14 cellular contexts compared by ENCODE assay signal in genomic region chr20:19644085-19644484, GRCh38.
"Had no signal": no experiment of that assay in that cellular context is flagged by ENCODE, and none has a peak within 500 bp of the region (broad histone marks: within the 10 kb centered on the region; RNA-seq: fewer than 3 reads in every experiment).

No MANE protein-coding gene starts in this region.

- H3K9me3 ChIP-seq: prostate gland, right lobe of liver had no signal

- H3K4me1 ChIP-seq: prostate gland, right lobe of liver had no signal

- ATAC-seq: effector memory CD8-positive, alpha-beta T cell; left cardiac atrium; natural killer cell; right lobe of liver; WTC11 had no signal

- H3K27ac ChIP-seq: prostate gland, right lobe of liver had no signal

- H3K27me3 ChIP-seq: right lobe of liver had no signal

- H3K4me3 ChIP-seq: prostate gland, right lobe of liver had no signal

- DNase-seq: activated CD4-positive, alpha-beta T cell treated with anti-CD3 and anti-CD28 coated beads for 48 hours; activated T-cell treated with anti-CD3 and anti-CD28 coated beads for 4 hours; amniotic stem cell; effector memory CD8-positive, alpha-beta T cell; erythroblast; glutamatergic neuron; left cardiac atrium; mammary epithelial cell; natural killer cell; right lobe of liver; stimulated activated CD4-positive, alpha-beta T cell treated with anti-CD3 and anti-CD28 coated beads, Interleukin-2, amount 100 ng/mL, for 24 hours; stimulated activated naive CD4-positive, alpha-beta T cell treated with Interleukin-2 at 50 U/mL for 16 hours had no signal

- H3K36me3 ChIP-seq: prostate gland, right lobe of liver had no signal
